ENCODE assay signal across 8 cellular contexts in genomic region chr1:235502601-235503332, GRCh38. TPM values are rescaled to one million over a fixed set of nuclear protein-coding genes. Genes with fewer than 3 reads are reported as not detected.
DNase-seq lines count a peak whose midpoint lies in the region; ATAC-seq and TF ChIP-seq lines count a peak whose summit lies in the region.

No MANE protein-coding gene starts in this region.

- peak overlapping the region; percentile 62 to 98 (median 96); a peak in 21 of 22 replicates for H3K27ac ChIP-seq in BLaER1 treated with 17β-estradiol and CSF1 and Interleukin-3, amounts not matched to agents 10 nM and 100 nM
- H3K27ac ChIP-seq in HL-60 (replicated peaks): peak overlapping the region; percentile 71
- peak overlapping the region; percentile 97 to 99 for H3K27ac ChIP-seq in thoracic aorta

- DNase-seq in HL-60 (ENCODE audit: low read depth in 1 of 2, low spot score in 1 of 2) (no peak), amniotic epithelial cell (ENCODE audit: low read depth) (peak; percentile 30), kidney epithelial cell (ENCODE audit: low read depth) (no peak), thoracic aorta (ENCODE audit: low spot score) (no peak), SW 1271 (lab: John Stamatoyannopoulos, UW) (no peak), OCI-M2 (lab: John Stamatoyannopoulos, UW; ENCODE audit: unreplicated experiment) (no peak)

- H4K20me1 ChIP-seq in BLaER1 treated with 17β-estradiol and CSF1 and Interleukin-3, amounts not matched to agents 10 nM and 100 nM: peaks cover 10 to 57% (median 40%) of the 10 kb centered on the region in 11 experiments; a peak in 19 of 22 replicates

- peak overlapping the region; percentile 69 to 89 (median 80) for H3K4me3 ChIP-seq in BLaER1 treated with 17β-estradiol and CSF1 and Interleukin-3, amounts not matched to agents 10 nM and 100 nM
- H3K4me3 ChIP-seq in HL-60 (replicated peaks; ENCODE audit: insufficient read depth, low read length) (peak overlapping the region; percentile 86), kidney epithelial cell (ENCODE audit: low read depth, low read length) (peak overlapping the region; percentile 91), thoracic aorta (peak overlapping the region; percentile 88)

- TF ChIP-seq CTCF in HL-60 (IDR thresholded peaks at IDR 0.05; ENCODE audit: insufficient read depth, low read length) (no peak), kidney epithelial cell (IDR thresholded peaks at IDR 0.05; ENCODE audit: insufficient read depth, low read length, poor library complexity, severe bottlenecking) (no peak), thoracic aorta (IDR thresholded peaks at IDR 0.05) (no peak)

- H3K9ac ChIP-seq in BLaER1 treated with 17β-estradiol and CSF1 and Interleukin-3, amounts not matched to agents 10 nM and 100 nM: peak overlapping the region; percentile 82 to 97 (median 95)

- H3K36me3 ChIP-seq in BLaER1 treated with 17β-estradiol and CSF1 and Interleukin-3, amounts not matched to agents 10 nM and 100 nM: peaks cover 0 to 22% (median 13%) of the 10 kb centered on the region in 11 experiments; a peak in 12 of 22 replicates
- H3K36me3 ChIP-seq in kidney epithelial cell (ENCODE audit: control insufficient read depth, insufficient read depth, low read length) (no peaks in the 10 kb centered on the region), thoracic aorta (no peaks in the 10 kb centered on the region)

- no peaks in the 10 kb centered on the region for H3K9me3 ChIP-seq in BLaER1 treated with 17β-estradiol and CSF1 and Interleukin-3, amounts not matched to agents 10 nM and 100 nM (replicated peaks in 1 of 11)
- H3K9me3 ChIP-seq in thoracic aorta: no peaks in the 10 kb centered on the region

- peak overlapping the region; percentile 65 to 90 (median 84) for H3K4me2 ChIP-seq in BLaER1 treated with 17β-estradiol and CSF1 and Interleukin-3, amounts not matched to agents 10 nM and 100 nM

- peaks cover 14 to 37% (median 29%) of the 10 kb centered on the region in 10 experiments for H3K4me1 ChIP-seq in BLaER1 treated with 17β-estradiol and CSF1 and Interleukin-3, amounts not matched to agents 10 nM and 100 nM
- peaks cover 3 to 29% of the 10 kb centered on the region in 2 donors for H3K4me1 ChIP-seq in thoracic aorta (ENCODE audit: control insufficient read depth in 1 of 2, low read depth in 2 of 2)

- no peaks in the 10 kb centered on the region for H3K27me3 ChIP-seq in BLaER1 treated with 17β-estradiol and CSF1 and Interleukin-3, amounts not matched to agents 10 nM and 100 nM
- H3K27me3 ChIP-seq in HL-60 (ENCODE audit: insufficient read depth, poor library complexity, severe bottlenecking): no peaks in the 10 kb centered on the region
- H3K27me3 ChIP-seq in kidney epithelial cell (ENCODE audit: control insufficient read depth, insufficient read depth, low read length): no peaks in the 10 kb centered on the region
- no peaks in the 10 kb centered on the region for H3K27me3 ChIP-seq in thoracic aorta (replicated peaks; ENCODE audit: insufficient read depth)

- ATAC-seq in thoracic aorta (ENCODE audit: insufficient number of reproducible peaks, low FRiP score, low read depth): no peak
- no peak for ATAC-seq in GM21723 (IDR thresholded peaks at IDR 0.05; ENCODE audit: unreplicated experiment)

RNA-seq across cellular contexts. Expression of gene B3GALNT2, which starts 1.5 kb away (rescaled TPM):
- total RNA-seq in kidney epithelial cell (34.0 and 39.8 TPM in 2 replicates), thoracic aorta (10 to 100 TPM; 50.5 to 50.7 TPM)
